In genomic region chr20:61166324-61166723, GRCh38 we compare ENCODE assay signal across 21 cellular contexts.
DNase-seq lines count a peak whose midpoint lies in the region; ATAC-seq lines count a peak whose summit lies in the region.
"Had no signal": no experiment of that assay in that cellular context is flagged by ENCODE, and none has a peak within 500 bp of the region (broad histone marks: within the 10 kb centered on the region; RNA-seq: fewer than 3 reads in every experiment).

No MANE protein-coding gene starts in this region.

- H3K9me3 ChIP-seq in adipocyte (ENCODE audit: control insufficient read depth, low read length), result no peaks in the 10 kb centered on the region
- H3K9me3 ChIP-seq: ascending aorta; BLaER1 treated with 17β-estradiol and CSF1 and Interleukin-3, amounts not matched to agents 10 nM and 100 nM; MG63 had no signal

- intact Hi-C loops in cardiac septum (cut with DNase I), result no loop called here

- peaks cover 58% of the 10 kb centered on the region for H3K27me3 ChIP-seq in adipocyte (replicated peaks; ENCODE audit: control insufficient read depth, insufficient read depth, low read length)
- H3K27me3 ChIP-seq: ascending aorta; BLaER1 treated with 17β-estradiol and CSF1 and Interleukin-3, amounts not matched to agents 10 nM and 100 nM; MG63 had no signal

- peaks cover 9% of the 10 kb centered on the region for H3K4me1 ChIP-seq in adipocyte (ENCODE audit: control insufficient read depth, insufficient read depth, low read length)
- H3K4me1 ChIP-seq: ascending aorta, parathyroid adenoma had no signal

- no peak overlapping the region for H3K4me3 ChIP-seq in adipocyte (ENCODE audit: low read length)
- H3K4me3 ChIP-seq: ascending aorta; BLaER1 treated with 17β-estradiol and CSF1 and Interleukin-3, amounts not matched to agents 10 nM and 100 nM; coronary artery; hepatocyte; MG63 had no signal

- H3K36me3 ChIP-seq in adipocyte (ENCODE audit: control insufficient read depth, insufficient read depth, low read length, severe bottlenecking), result no peaks in the 10 kb centered on the region
- H3K36me3 ChIP-seq: ascending aorta; BLaER1 treated with 17β-estradiol and CSF1 and Interleukin-3, amounts not matched to agents 10 nM and 100 nM; MG63 had no signal

- DNase-seq in ELR (ENCODE audit: low read depth) (peak; percentile 76), adipocyte (ENCODE audit: low read depth) (peak; percentile 13), fibroblast of the conjunctiva (ENCODE audit: low read depth) (peak; percentile 10), stromal cell of bone marrow (ENCODE audit: low read depth) (peak; percentile 13), NCI-H2227 treated with DMSO at 0.1 percent for 48 hours (lab: John Stamatoyannopoulos, UW) (no peak), cardiac septum (ENCODE audit: low spot score) (no peak)
- DNase-seq: activated naive CD4-positive, alpha-beta T cell; activated T-cell treated with anti-CD3 and anti-CD28 coated beads for 4 hours; DMS153; kidney; MG63; natural killer cell; NCI-H1694; SHP77 treated with DMSO at 0.1 percent for 48 hours; stimulated activated CD4-positive, alpha-beta T cell treated with anti-CD3 and anti-CD28 coated beads, Interleukin-2, amount 100 ng/mL, for 48 hours had no signal

- ATAC-seq in HG03196 (IDR thresholded peaks at IDR 0.05; ENCODE audit: unreplicated experiment), result no peak
- ATAC-seq: natural killer cell had no signal

- no peak overlapping the region for H3K9ac ChIP-seq in adipocyte (ENCODE audit: low read length)
- H3K9ac ChIP-seq: BLaER1 treated with 17β-estradiol and CSF1 and Interleukin-3, amounts not matched to agents 10 nM and 100 nM; parathyroid adenoma had no signal

Comparison
In these comparisons a context has a peak if more than half of its experiments do, and no peak if none do; other contexts are left out.
1. DNase-seq: peak in ELR (single experiment), adipocyte (single experiment), fibroblast of the conjunctiva (single experiment) and stromal cell of bone marrow (single experiment); none in NCI-H2227 treated with DMSO at 0.1 percent for 48 hours (single experiment) and cardiac septum (single experiment).